ENCODE assay signal across 13 cellular contexts in genomic region chr9:76415731-76416130, GRCh38. TPM values are rescaled to one million over a fixed set of nuclear protein-coding genes. Genes with fewer than 3 reads are reported as not detected.
DNase-seq lines count a peak whose midpoint lies in the region; ATAC-seq and TF ChIP-seq lines count a peak whose summit lies in the region.
"Had no signal": no experiment of that assay in that cellular context is flagged by ENCODE, and none has a peak within 500 bp of the region (broad histone marks: within the 10 kb centered on the region; RNA-seq: fewer than 3 reads in every experiment).

No MANE protein-coding gene starts in this region.

- H3K9me3 Mint-ChIP-seq in activated CD8-positive, alpha-beta T cell treated with anti-CD3 and anti-CD28 coated beads for 36 hours: peaks cover 15% of the 10 kb centered on the region

- no peak overlapping the region for H3K4me3 ChIP-seq in AG10803 (ENCODE audit: low read length)
- H3K4me3 ChIP-seq: BLaER1, colonic mucosa had no signal

- TF ChIP-seq CTCF in AG10803 (conservative IDR thresholded peaks at IDR 0.05; ENCODE audit: low read length): no peak
- TF ChIP-seq CTCF in activated CD8-positive, alpha-beta T cell treated with anti-CD3 and anti-CD28 coated beads for 36 hours (IDR thresholded peaks at IDR 0.05): no peak

- intact Hi-C loops in activated CD8-positive, alpha-beta T cell treated with anti-CD3 and anti-CD28 coated beads for 36 hours (cut with micrococcal nuclease): no loop called here

- peak overlapping the region; percentile 59 for H3K27ac Mint-ChIP-seq in activated CD8-positive, alpha-beta T cell treated with anti-CD3 and anti-CD28 coated beads for 36 hours

- CTCF ChIA-PET in activated CD8-positive, alpha-beta T cell treated with anti-CD3 and anti-CD28 coated beads for 36 hours (lab: Charles Lee): no interaction called here

- H3K4me1 Mint-ChIP-seq in activated CD8-positive, alpha-beta T cell treated with anti-CD3 and anti-CD28 coated beads for 36 hours (ENCODE audit: low read depth): peaks cover 28% of the 10 kb centered on the region

- ATAC-seq in activated CD8-positive, alpha-beta T cell treated with anti-CD3 and anti-CD28 coated beads for 36 hours: no peak
- no peak for ATAC-seq in HG02588 (IDR thresholded peaks at IDR 0.05; ENCODE audit: unreplicated experiment)
- ATAC-seq in GM18498 (IDR thresholded peaks at IDR 0.05; ENCODE audit: unreplicated experiment): no peak

- POLR2A ChIA-PET in activated CD8-positive, alpha-beta T cell treated with anti-CD3 and anti-CD28 coated beads for 36 hours (lab: Charles Lee): no interaction called here

- DNase-seq in AG10803 (ENCODE audit: low read depth) (peak; percentile 15), M059J (ENCODE audit: low read depth) (peak; percentile 83), kidney tubule cell (ENCODE audit: low spot score) (peak; percentile 23), glomerular visceral epithelial cell (ENCODE audit: extremely low spot score) (no peak), epidermal melanocyte (ENCODE audit: insufficient read length, low spot score) (no peak)
- DNase-seq in activated CD8-positive, alpha-beta T cell treated with anti-CD3 and anti-CD28 coated beads for 36 hours: no peak
- DNase-seq: activated CD4-positive, alpha-beta T cell treated with anti-CD3 and anti-CD28 coated beads, Interleukin-2, amount 50 U/mL, for 1 hour; activated gamma-delta T cell; colonic mucosa; SW 1271 had no signal

- peaks cover 9% of the 10 kb centered on the region for H3K36me3 Mint-ChIP-seq in activated CD8-positive, alpha-beta T cell treated with anti-CD3 and anti-CD28 coated beads for 36 hours (ENCODE audit: low read depth)

- H3K4me3 Mint-ChIP-seq in activated CD8-positive, alpha-beta T cell treated with anti-CD3 and anti-CD28 coated beads for 36 hours: no peak overlapping the region

- H3K27me3 Mint-ChIP-seq in activated CD8-positive, alpha-beta T cell treated with anti-CD3 and anti-CD28 coated beads for 36 hours: peaks cover 4% of the 10 kb centered on the region

RNA-seq across cellular contexts. Expression of gene RFK, which starts 21.5 kb away (rescaled TPM):
- 37.6 and 42.7 TPM in 2 replicates for total RNA-seq in M059J (2014; rRNA removed; shearing (Covaris generic))
- 1 to 10 TPM; 6.4 to 9.3 TPM for total RNA-seq in activated CD8-positive, alpha-beta T cell treated with anti-CD3 and anti-CD28 coated beads for 36 hours

RNA-seq across cellular contexts. Expression of gene GCNT1, which starts 43.3 kb away (rescaled TPM):
- 82.2 and 86.3 TPM in 2 replicates for total RNA-seq in M059J (2014; rRNA removed; shearing (Covaris generic))
- 1 to 10 TPM; 3.5 to 4.9 TPM for total RNA-seq in activated CD8-positive, alpha-beta T cell treated with anti-CD3 and anti-CD28 coated beads for 36 hours

Comparison
In these comparisons a context has a peak if more than half of its experiments do, and no peak if none do; other contexts are left out.
1. DNase-seq: peak in AG10803 (single experiment), M059J (single experiment) and kidney tubule cell (single experiment); none in activated CD8-positive, alpha-beta T cell treated with anti-CD3 and anti-CD28 coated beads for 36 hours (single experiment), glomerular visceral epithelial cell (single experiment) and epidermal melanocyte (single experiment).
2. RNA of gene GCNT1, which starts 43.3 kb away (total RNA-seq): 82.2 to 86.3 TPM in M059J; 3.5 to 4.9 TPM in activated CD8-positive, alpha-beta T cell treated with anti-CD3 and anti-CD28 coated beads for 36 hours; every median in the first group is over 10 times any median in the second.